Comparison of ENCODE assay signal across 23 cellular contexts in genomic region chr4:1179976-1180375, GRCh38. TPM values are rescaled to one million over a fixed set of nuclear protein-coding genes. Genes with fewer than 3 reads are reported as not detected.
DNase-seq lines count a peak whose midpoint lies in the region; ATAC-seq and TF ChIP-seq lines count a peak whose summit lies in the region.
"Had no signal": no experiment of that assay in that cellular context is flagged by ENCODE, and none has a peak within 500 bp of the region (broad histone marks: within the 10 kb centered on the region; RNA-seq: fewer than 3 reads in every experiment).

No MANE protein-coding gene starts in this region.

- H3K4me1 Mint-ChIP-seq in natural killer cell (peaks cover 72 to 91% of the 10 kb centered on the region in 2 donors), immature natural killer cell (peaks cover 93 to 94% of the 10 kb centered on the region in 2 donors)
- H3K4me1 Mint-ChIP-seq in natural killer cell treated with Interleukin-12 subunit alpha and Interleukin-12 subunit beta and Interleukin-15 and Interleukin-18, amount 100 ng/mL, for 72 hours (ENCODE audit: low read depth in 2 of 2) = peaks cover 53 to 62% of the 10 kb centered on the region in 2 donors

- TF ChIP-seq CTCF in natural killer cell (IDR thresholded peaks at IDR 0.05) = no peak

- H3K36me3 Mint-ChIP-seq in natural killer cell (peaks cover 27% of the 10 kb centered on the region), immature natural killer cell (peaks cover 18 to 35% (median 29%) of the 10 kb centered on the region in 3 donors)
- peaks cover 27% of the 10 kb centered on the region for H3K36me3 Mint-ChIP-seq in natural killer cell treated with Interleukin-12 subunit alpha and Interleukin-12 subunit beta and Interleukin-15 and Interleukin-18, amount 100 ng/mL, for 72 hours

- H3K27me3 Mint-ChIP-seq in natural killer cell (ENCODE audit: low read depth in 2 of 2) (no peaks in the 10 kb centered on the region), immature natural killer cell (ENCODE audit: low read depth in 3 of 3) (peaks cover 14 to 19% (median 16%) of the 10 kb centered on the region in 3 donors)
- H3K27me3 Mint-ChIP-seq in natural killer cell treated with Interleukin-12 subunit alpha and Interleukin-12 subunit beta and Interleukin-15 and Interleukin-18, amount 100 ng/mL, for 72 hours = peaks cover 0 to 6% of the 10 kb centered on the region in 2 donors

- H3K9me3 Mint-ChIP-seq in natural killer cell (peaks cover 5 to 12% of the 10 kb centered on the region in 2 donors), immature natural killer cell (peaks cover 7 to 24% (median 18%) of the 10 kb centered on the region in 6 donors)
- H3K9me3 Mint-ChIP-seq in natural killer cell treated with Interleukin-12 subunit alpha and Interleukin-12 subunit beta and Interleukin-15 and Interleukin-18, amount 100 ng/mL, for 72 hours = peaks cover 14% of the 10 kb centered on the region

- no peak for DNase-seq in natural killer cell
- DNase-seq in natural killer cell treated with Interleukin-12 subunit alpha and Interleukin-12 subunit beta and Interleukin-15 and Interleukin-18, amount 100 ng/mL, for 72 hours (ENCODE audit: low spot score) = no peak
- no peak for DNase-seq in immature natural killer cell
- no peak for DNase-seq in cerebellar cortex (ENCODE audit: low spot score)
- DNase-seq: 8988T; ACHN; BE2C; C1 segment of cervical spinal cord; CD4-positive, alpha-beta memory T cell; CD4-positive, CD25-positive, alpha-beta regulatory T cell; CD8-positive, alpha-beta memory T cell; COR-L47; DMS 273 treated with DMSO at 0.1 percent for 48 hours; DMS153; DMS53; DMS79; DND-41; EL; GDM1 had no signal

- H3K4me3 Mint-ChIP-seq in natural killer cell (peak overlapping the region; percentile 60), immature natural killer cell (peak overlapping the region; percentile 33 to 69 (median 53))
- H3K4me3 Mint-ChIP-seq in natural killer cell treated with Interleukin-12 subunit alpha and Interleukin-12 subunit beta and Interleukin-15 and Interleukin-18, amount 100 ng/mL, for 72 hours = no peak overlapping the region
- H3K4me3 Mint-ChIP-seq: CD14-positive monocyte; CD4-positive, alpha-beta memory T cell had no signal

- H3K27ac Mint-ChIP-seq in natural killer cell (peak overlapping the region; percentile 4 to 77), immature natural killer cell (peak overlapping the region in 4 of 6 donors; percentile 38 to 85 (median 62))
- H3K27ac Mint-ChIP-seq in natural killer cell treated with Interleukin-12 subunit alpha and Interleukin-12 subunit beta and Interleukin-15 and Interleukin-18, amount 100 ng/mL, for 72 hours = no peak overlapping the region
- H3K27ac Mint-ChIP-seq: CD14-positive monocyte; CD4-positive, CD25-positive, alpha-beta regulatory T cell had no signal

- ATAC-seq in natural killer cell (no peak), GM18498 (IDR thresholded peaks at IDR 0.05; ENCODE audit: unreplicated experiment) (no peak)
- ATAC-seq in natural killer cell treated with Interleukin-12 subunit alpha and Interleukin-12 subunit beta and Interleukin-15 and Interleukin-18, amount 100 ng/mL, for 72 hours = no peak
- ATAC-seq: GM12878 had no signal

- intact Hi-C loops in natural killer cell (cut with micrococcal nuclease) = no loop called here

RNA-seq across cellular contexts. Expression of gene SPON2, which starts 7.6 kb away (rescaled TPM):
- 1,000 to 10,000 TPM; 1,124 to 1,574 (median 1,339) TPM for total RNA-seq in natural killer cell
- total RNA-seq in natural killer cell treated with Interleukin-12 subunit alpha and Interleukin-12 subunit beta and Interleukin-15 and Interleukin-18, amount 100 ng/mL, for 72 hours = 10 to 100 TPM in 1 of 2 donors, 1 to 10 TPM in 1; 1.5 to 13.6 TPM
- polyA plus RNA-seq in immature natural killer cell = 1,000 to 10,000 TPM in 2 of 3 donors, 100 to 1,000 TPM in 1; 603 to 1,685 (median 1,079) TPM
- total RNA-seq: G401 had no signal

Comparison
In these comparisons a context has a peak if more than half of its experiments do, and no peak if none do; other contexts are left out.
1. H3K27ac Mint-ChIP-seq: peak in natural killer cell (2 of 2) and immature natural killer cell (4 of 6); none in natural killer cell treated with Interleukin-12 subunit alpha and Interleukin-12 subunit beta and Interleukin-15 and Interleukin-18, amount 100 ng/mL, for 72 hours (0 of 2).
2. RNA of gene SPON2, which starts 7.6 kb away (total RNA-seq): 1,124 to 1,574 TPM in natural killer cell; 1.5 to 13.6 TPM in natural killer cell treated with Interleukin-12 subunit alpha and Interleukin-12 subunit beta and Interleukin-15 and Interleukin-18, amount 100 ng/mL, for 72 hours; every median in the first group is over 10 times any median in the second.